ENCODE assay signal across 9 cellular contexts in genomic region chr14:36315159-36315853, GRCh38. TPM values are rescaled to one million over a fixed set of nuclear protein-coding genes. Genes with fewer than 3 reads are reported as not detected.
A peak's percentile ranks its signal among the peaks of the same experiment; 100 is the strongest.
DNase-seq lines count a peak whose midpoint lies in the region; ATAC-seq, FAIRE-seq and TF ChIP-seq lines count a peak whose summit lies in the region.
"Had no signal": no experiment of that assay in that cellular context is flagged by ENCODE, and none has a peak within 500 bp of the region (broad histone marks: within the 10 kb centered on the region; RNA-seq: fewer than 3 reads in every experiment).

No MANE protein-coding gene starts in this region.

- H3K4me1 ChIP-seq in lower lobe of right lung, result peaks cover 17% of the 10 kb centered on the region

- DNase-seq in NCI-H128 (lab: John Stamatoyannopoulos, UW; ENCODE audit: unreplicated experiment) (peak; percentile 48), lower lobe of right lung (no peak), RCC 7860 (ENCODE audit: low spot score) (no peak), ureter (ENCODE audit: low spot score) (no peak)
- DNase-seq in central memory CD4-positive, alpha-beta T cell, result no peak
- DNase-seq: NCI-H2171 treated with DMSO at 0.1 percent for 48 hours had no signal

- peak overlapping the region; percentile 17 for H3K4me3 ChIP-seq in lower lobe of right lung

- peak; percentile 64 for ATAC-seq in GM18520 (IDR thresholded peaks at IDR 0.05; ENCODE audit: unreplicated experiment)
- ATAC-seq in GM21723 (IDR thresholded peaks at IDR 0.05; ENCODE audit: unreplicated experiment), result peak; percentile 46
- ATAC-seq in lower lobe of right lung, result no peak
- ATAC-seq in GM21526 (IDR thresholded peaks at IDR 0.05; ENCODE audit: low FRiP score, unreplicated experiment), result no peak

- H3K27ac ChIP-seq in lower lobe of right lung, result no peak overlapping the region

- H3K36me3 ChIP-seq in lower lobe of right lung, result peaks cover 33% of the 10 kb centered on the region

- H3K9me3 ChIP-seq in lower lobe of right lung, result no peaks in the 10 kb centered on the region

- H3K27me3 ChIP-seq in lower lobe of right lung (ENCODE audit: low read depth), result no peaks in the 10 kb centered on the region

- FAIRE-seq in RCC 7860 (lab: Jason Lieb, UNC), result no peak

- TF ChIP-seq CTCF in lower lobe of right lung (IDR thresholded peaks at IDR 0.05), result no peak

- intact Hi-C loops in lower lobe of right lung (cut with DNase I), result no loop called here

RNA-seq across cellular contexts. Expression of gene MBIP, which starts 5.1 kb away (rescaled TPM):
- total RNA-seq in lower lobe of right lung, result 111 TPM
- total RNA-seq in ureter, result 24.9 TPM

Comparison
In these comparisons a context has a peak if more than half of its experiments do, and no peak if none do; other contexts are left out.
1. ATAC-seq: peak in GM18520 (single experiment) and GM21723 (single experiment); none in lower lobe of right lung (0 of 2) and GM21526 (single experiment).